Comparison of ENCODE assay signal across 25 cellular contexts in the genomic region with DNA sequence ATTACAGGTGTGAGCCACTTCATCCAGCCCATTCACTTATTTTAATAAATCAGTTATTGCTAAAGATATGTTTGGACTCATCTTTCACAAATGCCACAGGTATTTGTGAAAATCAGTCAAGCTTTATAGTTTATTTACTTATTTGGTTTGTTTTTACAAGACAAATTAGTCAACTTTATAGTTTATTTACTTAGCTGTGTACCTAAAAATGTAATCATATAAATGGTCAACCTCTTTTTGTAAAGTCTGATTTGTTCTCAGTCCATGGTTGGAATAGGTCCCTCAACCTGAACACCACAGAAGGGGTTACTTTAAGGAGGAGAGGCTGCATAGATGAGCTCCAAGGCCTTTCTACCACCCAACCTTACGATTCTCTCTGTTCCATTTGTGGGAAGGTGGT.
DNase-seq lines count a peak whose midpoint lies in the region; ATAC-seq and TF ChIP-seq lines count a peak whose summit lies in the region.
"Had no signal": no experiment of that assay in that cellular context is flagged by ENCODE, and none has a peak within 500 bp of the region (broad histone marks: within the 10 kb centered on the region; RNA-seq: fewer than 3 reads in every experiment).

No MANE protein-coding gene starts in this region.

- H2BK12ac ChIP-seq in trophoblast cell (ENCODE audit: low read length), result no peak overlapping the region

- no peak overlapping the region for H2AK5ac ChIP-seq in IMR-90 (ENCODE audit: low read depth, low read length)
- no peak overlapping the region for H2AK5ac ChIP-seq in trophoblast cell (ENCODE audit: low read length)

- TF ChIP-seq EP300 in SK-N-SH (IDR thresholded peaks at IDR 0.05; ENCODE audit: borderline replicate concordance in 1 of 2, low read depth in 1 of 2, low read length in 1 of 2), result no peak

- H3K36me3 ChIP-seq in IMR-90 (ENCODE audit: control insufficient read depth, insufficient read depth, low read length), result no peaks in the 10 kb centered on the region
- H3K36me3 ChIP-seq in PC-3 (ENCODE audit: low read depth, low read length), result no peaks in the 10 kb centered on the region
- H3K36me3 ChIP-seq in trophoblast cell (ENCODE audit: control insufficient read depth in 1 of 2, insufficient read depth in 2 of 2, low read length in 2 of 2), result no peaks in the 10 kb centered on the region
- no peaks in the 10 kb centered on the region for H3K36me3 ChIP-seq in SK-N-SH (replicated peaks in 1 of 2; ENCODE audit: control insufficient read depth in 1 of 2, insufficient read depth in 2 of 2, low read length in 1 of 2)
- H3K36me3 ChIP-seq: MG63, Peyer's patch had no signal

- 0 out of 2 replicates have a peak overlapping the region, but pooled peaks have one; percentile 40 for H3K14ac ChIP-seq in IMR-90 (replicated peaks; ENCODE audit: low read depth, low read length)
- H3K14ac ChIP-seq in trophoblast cell (ENCODE audit: low read length), result no peak overlapping the region

- H3K4me1 ChIP-seq in IMR-90 (ENCODE audit: control insufficient read depth, insufficient read depth, low read length) (peaks cover 18% of the 10 kb centered on the region), PC-3 (ENCODE audit: insufficient read depth, low read length) (peaks cover 22% of the 10 kb centered on the region), trophoblast cell (ENCODE audit: control insufficient read depth in 1 of 2, insufficient read depth in 2 of 2, low read length in 2 of 2) (peaks cover 4 to 8% of the 10 kb centered on the region in 2 experiments), SK-N-SH (ENCODE audit: control insufficient read depth in 1 of 2, insufficient read depth in 2 of 2, low read depth in 1 of 2, low read length in 1 of 2) (peaks cover 38 to 48% of the 10 kb centered on the region in 2 experiments)

- H3K9ac ChIP-seq in IMR-90 (ENCODE audit: low read depth, low read length), result no peak overlapping the region
- no peak overlapping the region for H3K9ac ChIP-seq in PC-3 (ENCODE audit: low read length)
- no peak overlapping the region for H3K9ac ChIP-seq in trophoblast cell (ENCODE audit: low read length)
- H3K9ac ChIP-seq in SK-N-SH, result no peak overlapping the region
- H3K9ac ChIP-seq: BLaER1 treated with 17β-estradiol and CSF1 and Interleukin-3, amounts not matched to agents 10 nM and 100 nM had no signal

- H3K9me3 Mint-ChIP-seq in glutamatergic neuron (ENCODE audit: unreplicated experiment), result peaks cover 4% of the 10 kb centered on the region
- H3K9me3 Mint-ChIP-seq: CD4-positive, alpha-beta T cell; GM23338; H9 had no signal

- H3K79me1 ChIP-seq in IMR-90 (ENCODE audit: low read depth in 1 of 2, low read length in 2 of 2) (peaks cover 36 to 69% of the 10 kb centered on the region in 2 experiments), trophoblast cell (ENCODE audit: low read length) (no peaks in the 10 kb centered on the region)

- H3K56ac ChIP-seq in IMR-90 (ENCODE audit: extremely low read depth, insufficient read depth, low read length), result no peak overlapping the region

- no peak overlapping the region for H2BK15ac ChIP-seq in IMR-90 (ENCODE audit: low read depth, low read length)

- no peaks in the 10 kb centered on the region for H3K9me2 ChIP-seq in PC-3 (replicated peaks; ENCODE audit: low read length)
- H3K9me2 ChIP-seq in SK-N-SH, result no peaks in the 10 kb centered on the region

- H4K91ac ChIP-seq in IMR-90 (ENCODE audit: insufficient read depth, low read depth, low read length) (no peak overlapping the region), trophoblast cell (ENCODE audit: low read depth, low read length) (no peak overlapping the region)

- no peaks in the 10 kb centered on the region for H3K79me2 ChIP-seq in PC-3 (ENCODE audit: low read length)
- H3K79me2 ChIP-seq in trophoblast cell (ENCODE audit: control insufficient read depth, insufficient read depth, low read length, poor library complexity), result no peaks in the 10 kb centered on the region
- peaks cover 97% of the 10 kb centered on the region for H3K79me2 ChIP-seq in SK-N-SH (ENCODE audit: insufficient read depth)

- H3K4me3 Mint-ChIP-seq in glutamatergic neuron (ENCODE audit: unreplicated experiment), result peak overlapping the region; percentile 3
- H3K4me3 Mint-ChIP-seq: CD4-positive, alpha-beta T cell; GM23338; H9 had no signal

- H2AFZ ChIP-seq in IMR-90 (replicated peaks; ENCODE audit: low read length, poor library complexity) (no peak overlapping the region), PC-3 (ENCODE audit: low read length) (no peak overlapping the region), trophoblast cell (ENCODE audit: insufficient read depth, low read length, poor library complexity) (no peak overlapping the region), SK-N-SH (ENCODE audit: low read depth) (no peak overlapping the region)
- H2AFZ ChIP-seq: GM23338 had no signal

- H3K18ac ChIP-seq in IMR-90 (ENCODE audit: low read depth, low read length) (no peak overlapping the region), trophoblast cell (ENCODE audit: low read length) (no peak overlapping the region)

- intact Hi-C loops in IMR-90 (cut with micrococcal nuclease) (no loop called here), PC-3 (cut with micrococcal nuclease) (loop anchor here (10.0 kb wide), 1 partner anchor 97 kb away; no protein-coding TSS in a partner anchor)

- peaks cover 57% of the 10 kb centered on the region for H3K4me1 Mint-ChIP-seq in glutamatergic neuron (ENCODE audit: low read depth, unreplicated experiment)

- no peaks in the 10 kb centered on the region for H3K36me3 Mint-ChIP-seq in glutamatergic neuron (ENCODE audit: unreplicated experiment)

- no CpG with 5 or more reads among the region's 1 CpG for WGBS in IMR-90 (ENCODE audit: extremely low coverage in 2 of 2, insufficient read length in 1 of 2), 2 experiments
- no CpG with 5 or more reads among the region's 1 CpG for WGBS in trophoblast cell (ENCODE audit: extremely low coverage, insufficient coverage, insufficient read length)
- 100% methylated on average over 1 of the region's 1 CpG for WGBS in SK-N-SH (ENCODE audit: low lambda C conversion rate)

- H3K27ac ChIP-seq in IMR-90 (ENCODE audit: insufficient read depth, low read length), result no peak overlapping the region
- H3K27ac ChIP-seq in PC-3 (ENCODE audit: low read length), result peak overlapping the region; percentile 26; the same call in 1 of the 2 replicates
- H3K27ac ChIP-seq in trophoblast cell (ENCODE audit: low read depth, low read length), result no peak overlapping the region
- no peak overlapping the region for H3K27ac ChIP-seq in substantia nigra (ENCODE audit: low read depth, low read length, poor library complexity, severe bottlenecking)
- no peak overlapping the region for H3K27ac ChIP-seq in SK-N-SH (ENCODE audit: low read depth in 2 of 2, low read length in 1 of 2)
- H3K27ac ChIP-seq: A549; BLaER1 treated with 17β-estradiol and CSF1 and Interleukin-3, amounts not matched to agents 10 nM and 100 nM; Peyer's patch had no signal

- H3K4me2 ChIP-seq in IMR-90 (ENCODE audit: low read depth, low read length), result no peak overlapping the region
- H3K4me2 ChIP-seq in PC-3 (ENCODE audit: low read length), result no peak overlapping the region
- H3K4me2 ChIP-seq in trophoblast cell (ENCODE audit: low read length), result no peak overlapping the region
- H3K4me2 ChIP-seq in SK-N-SH, result no peak overlapping the region
- H3K4me2 ChIP-seq: A549, GM23338 had no signal

- H4K20me1 ChIP-seq in IMR-90 (ENCODE audit: insufficient read depth, low read length) (peaks cover 49% of the 10 kb centered on the region; the same call in 1 of the 2 replicates), PC-3 (ENCODE audit: low read length) (no peaks in the 10 kb centered on the region), SK-N-SH (ENCODE audit: insufficient read depth) (peaks cover 33% of the 10 kb centered on the region)

- H2AK9ac ChIP-seq in IMR-90 (replicated peaks; ENCODE audit: low read depth, low read length, poor library complexity), result no peak overlapping the region

- no TSS peak for BruUV-seq in IMR-90 (replicated peaks; lab: Mats Ljungman, UMichigan)
- no TSS peak for BruUV-seq in PC-3 (replicated peaks; lab: Mats Ljungman, UMichigan)

- H3K4ac ChIP-seq in IMR-90 (ENCODE audit: low read depth, low read length), result no peak overlapping the region
- peak overlapping the region; percentile 41 for H3K4ac ChIP-seq in trophoblast cell (ENCODE audit: low read depth, low read length)

- no peak overlapping the region for H3K4me3 ChIP-seq in IMR-90 (ENCODE audit: insufficient read depth, low read depth, low read length)
- H3K4me3 ChIP-seq in PC-3 (ENCODE audit: low read length), result no peak overlapping the region
- H3K4me3 ChIP-seq in trophoblast cell (ENCODE audit: low read depth, low read length), result no peak overlapping the region
- H3K4me3 ChIP-seq in SK-N-SH (ENCODE audit: low read depth in 2 of 2, low read length in 1 of 2), result no peak overlapping the region
- H3K4me3 ChIP-seq: A549; BLaER1 treated with 17β-estradiol and CSF1 and Interleukin-3, amounts not matched to agents 10 nM and 100 nM; GM23338; K562; MG63; Peyer's patch had no signal

- peaks cover 37% of the 10 kb centered on the region for H3K9me1 ChIP-seq in IMR-90 (ENCODE audit: insufficient read depth, low read length)

- H3K23ac ChIP-seq in IMR-90 (ENCODE audit: low read depth, low read length), result no peak overlapping the region
- H3K23ac ChIP-seq in trophoblast cell (ENCODE audit: low read length), result no peak overlapping the region

- no peak overlapping the region for H4K12ac ChIP-seq in trophoblast cell (ENCODE audit: low read depth, low read length)

- H3K27me3 ChIP-seq in IMR-90 (ENCODE audit: control insufficient read depth, insufficient read depth, low read length) (no peaks in the 10 kb centered on the region), PC-3 (ENCODE audit: low read length) (no peaks in the 10 kb centered on the region), trophoblast cell (ENCODE audit: insufficient read depth, low read length) (no peaks in the 10 kb centered on the region), SK-N-SH (ENCODE audit: insufficient read depth) (no peaks in the 10 kb centered on the region)
- H3K27me3 ChIP-seq: BLaER1 treated with 17β-estradiol and CSF1 and Interleukin-3, amounts not matched to agents 10 nM and 100 nM; MG63; Peyer's patch had no signal

- peaks cover under 1% of the 10 kb centered on the region for H3K27me3 Mint-ChIP-seq in glutamatergic neuron (ENCODE audit: unreplicated experiment)
- H3K27me3 Mint-ChIP-seq: CD4-positive, alpha-beta T cell had no signal

- no peak overlapping the region for H2BK20ac ChIP-seq in IMR-90 (ENCODE audit: low read depth, low read length)

- no peak for TF ChIP-seq POLR2A in IMR-90 (IDR thresholded peaks at IDR 0.05; ENCODE audit: low read depth, low read length)

- dilution Hi-C loops in IMR-90 (cut with HindIII; ENCODE audit: low sequenced_read_pairs, unreplicated experiment), result no loop called here

- H3K9me3 ChIP-seq in IMR-90 (ENCODE audit: control insufficient read depth, insufficient read depth, low read length) (no peaks in the 10 kb centered on the region), PC-3 (ENCODE audit: low read length) (no peaks in the 10 kb centered on the region), trophoblast cell (ENCODE audit: insufficient read depth, low read depth, low read length) (no peaks in the 10 kb centered on the region), SK-N-SH (no peaks in the 10 kb centered on the region)
- H3K9me3 ChIP-seq: A549; BLaER1 treated with 17β-estradiol and CSF1 and Interleukin-3, amounts not matched to agents 10 nM and 100 nM; MG63; Peyer's patch had no signal

- H2BK5ac ChIP-seq in IMR-90 (ENCODE audit: low read depth, low read length, poor library complexity, severe bottlenecking) (no peak overlapping the region), trophoblast cell (ENCODE audit: low read depth, low read length, poor library complexity) (no peak overlapping the region)

- H3F3A ChIP-seq in PC-3 (ENCODE audit: low read length, unreplicated experiment) (no peaks in the 10 kb centered on the region), SK-N-SH (replicated peaks; ENCODE audit: insufficient read depth) (peaks cover 10% of the 10 kb centered on the region)

- no peak overlapping the region for H4K5ac ChIP-seq in IMR-90 (ENCODE audit: low read depth, low read length)

- POLR2A ChIA-PET in IMR-90 (lab: Charles Lee; ENCODE audit: unreplicated experiment), result interaction anchor here (0.5 kb wide), 1 partner anchor 1907 kb away, joined by 3 read pairs; no protein-coding TSS in a partner anchor
- POLR2A ChIA-PET in PC-3 (lab: Charles Lee; ENCODE audit: unreplicated experiment), result no interaction called here
- POLR2A ChIA-PET in SK-N-SH (lab: Yijun Ruan, JAX), result no interaction called here

- TF ChIP-seq CTCF in IMR-90 (conservative IDR thresholded peaks at IDR 0.05; ENCODE audit: low read depth, low read length) (no peak), PC-3 (conservative IDR thresholded peaks at IDR 0.05; ENCODE audit: low read depth, low read length) (no peak), glutamatergic neuron (IDR thresholded peaks at IDR 0.05; ENCODE audit: partially characterized antibody, unreplicated experiment) (no peak), SK-N-SH (IDR thresholded peaks at IDR 0.05) (no peak)

- peak overlapping the region; percentile 74 for H3K27ac Mint-ChIP-seq in glutamatergic neuron (ENCODE audit: unreplicated experiment)
- H3K27ac Mint-ChIP-seq: CD4-positive, alpha-beta T cell; GM23338 had no signal

- no peak overlapping the region for H2BK120ac ChIP-seq in IMR-90 (ENCODE audit: low read depth, low read length)
- H2BK120ac ChIP-seq in trophoblast cell (ENCODE audit: insufficient read depth, low read length, poor library complexity), result no peak overlapping the region

- in situ Hi-C loops in IMR-90 (cut with MboI; ENCODE audit: low sequenced_read_pairs), result no loop called here

- TF ChIP-seq RAD21 in IMR-90 (IDR thresholded peaks at IDR 0.05; ENCODE audit: low read length) (no peak), SK-N-SH (IDR thresholded peaks at IDR 0.05; ENCODE audit: low read length) (no peak)

- CTCF ChIA-PET in IMR-90 (lab: Yijun Ruan, JAX), result interaction anchor here (0.6 to 1.0 kb wide), 2 partner anchors 10 to 1649 kb away, joined by 3 read pairs; no protein-coding TSS in a partner anchor
- CTCF ChIA-PET in PC-3 (lab: Charles Lee), result interaction anchor here (0.6 kb wide), 2 partner anchors 96 to 166 kb away, joined by 3 read pairs; no protein-coding TSS in a partner anchor
- CTCF ChIA-PET in SK-N-SH (lab: Yijun Ruan, JAX), result interaction anchor here (1.0 to 2.7 kb wide), 3 partner anchors 9 to 84 kb away, joined by 3 to 8 read pairs (median 4); no protein-coding TSS in a partner anchor

- ATAC-seq in IMR-90 (ENCODE audit: low read depth) (no peak), PC-3 (peak; percentile 61)
- ATAC-seq: A549, GM23338, HepG2, K562 had no signal

- H4K8ac ChIP-seq in IMR-90 (ENCODE audit: low read depth in 2 of 2, low read length in 2 of 2), result no peak overlapping the region; a peak in 1 of 4 replicates
- no peak overlapping the region for H4K8ac ChIP-seq in trophoblast cell (ENCODE audit: low read depth, low read length)

- no peak for DNase-seq in IMR-90
- DNase-seq in PC-3, result peak; percentile 39
- no peak for DNase-seq in glutamatergic neuron
- no peak for DNase-seq in trophoblast cell
- no peak for DNase-seq in substantia nigra (lab: John Stamatoyannopoulos, UW)
- no peak for DNase-seq in activated CD4-positive, alpha-beta T cell treated with anti-CD3 and anti-CD28 coated beads for 1 hour
- no peak for DNase-seq in SK-N-SH
- DNase-seq in activated T-cell treated with anti-CD3 and anti-CD28 coated beads, Interleukin-2, amount 50 U/mL, for 48 hours, result no peak
- DNase-seq: AML-193; CD4-positive, alpha-beta T cell; H9; MG63; NCI-H1417; NCI-H1694 treated with DMSO at 0.1 percent for 48 hours; NCI-H2081; NCI-H226; NCI-H510A; NCI-H69; Peyer's patch; SHP77 treated with DMSO at 0.1 percent for 48 hours had no signal
